21 cellular contexts compared by ENCODE assay signal in the genomic region with DNA sequence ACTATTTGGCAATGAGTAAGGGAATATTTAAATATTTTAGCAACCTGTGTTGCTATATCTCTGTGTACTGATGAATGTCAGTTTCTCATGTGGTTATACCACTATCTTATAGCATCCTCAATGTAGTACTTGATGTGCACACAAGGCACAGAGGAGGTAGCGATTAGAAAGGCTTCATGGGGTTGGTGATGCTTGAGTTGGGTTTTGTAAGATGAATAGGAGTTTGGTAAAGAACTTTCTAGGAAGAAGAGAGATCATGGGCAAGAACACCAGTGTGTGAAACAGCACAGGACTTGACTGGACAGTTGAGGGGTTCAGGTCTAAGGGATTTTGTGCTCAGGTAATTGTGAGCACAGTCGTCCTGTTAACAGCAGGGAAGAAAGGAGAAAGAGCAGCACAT.
"Had no signal": no experiment of that assay in that cellular context is flagged by ENCODE, and none has a peak within 500 bp of the region (broad histone marks: within the 10 kb centered on the region; RNA-seq: fewer than 3 reads in every experiment).

No MANE protein-coding gene starts in this region.

- H3K27me3 Mint-ChIP-seq: effector memory CD8-positive, alpha-beta T cell; memory B cell had no signal

- H2AFZ ChIP-seq: neural progenitor cell had no signal

- H3K27me3 ChIP-seq: gastrocnemius medialis, neural progenitor cell, right atrium auricular region, stomach, tibial nerve, upper lobe of left lung had no signal

- ATAC-seq: effector memory CD8-positive, alpha-beta T cell; gastrocnemius medialis; sciatic nerve; stimulated activated effector memory CD8-positive, alpha-beta T cell treated with anti-CD3 and anti-CD28 coated beads, Interleukin-12 subunit alpha, Interleukin-12 subunit beta, amount 100 ng/mL, for 72 hours had no signal

- H3K4me2 ChIP-seq: neural progenitor cell had no signal

- H3K9ac ChIP-seq: neural progenitor cell had no signal

- H3K9me3 ChIP-seq: gastrocnemius medialis, prostate gland, right atrium auricular region, stomach, tibial nerve, upper lobe of left lung had no signal

- H3K27ac ChIP-seq: neural progenitor cell, tibial nerve, upper lobe of left lung had no signal

- H3K27ac Mint-ChIP-seq: memory B cell; nephron; neural progenitor cell; stimulated activated effector memory CD8-positive, alpha-beta T cell treated with anti-CD3 and anti-CD28 coated beads, Interleukin-12 subunit alpha, Interleukin-12 subunit beta, amount 100 ng/mL, for 72 hours had no signal

- H3K4me3 ChIP-seq: gastrocnemius medialis, lung, neural progenitor cell, prostate gland, right atrium auricular region, stomach, tibial nerve, upper lobe of left lung had no signal

- H3K4me1 ChIP-seq: prostate gland had no signal

- DNase-seq: cortex of kidney; effector memory CD8-positive, alpha-beta T cell; foreskin fibroblast; gastrocnemius medialis; head of caudate nucleus; kidney; stimulated activated CD4-positive, alpha-beta T cell treated with anti-CD3 and anti-CD28 coated beads, Interleukin-2, amount 100 ng/mL, for 24 hours; stimulated activated CD4-positive, alpha-beta T cell treated with anti-CD3 and anti-CD28 coated beads, Interleukin-4, amount 100 ng/mL, for 24 hours; stimulated activated naive CD4-positive, alpha-beta T cell treated with Interleukin-2 at 50 U/mL for 16 hours; stomach; upper lobe of left lung had no signal

- H3K4me3 Mint-ChIP-seq: effector memory CD8-positive, alpha-beta T cell; memory B cell; nephron; neural progenitor cell; stimulated activated effector memory CD8-positive, alpha-beta T cell treated with anti-CD3 and anti-CD28 coated beads, Interleukin-12 subunit alpha, Interleukin-12 subunit beta, amount 100 ng/mL, for 72 hours had no signal

- FAIRE-seq: kidney, urothelium cell line had no signal

- H3K9me3 Mint-ChIP-seq: effector memory CD8-positive, alpha-beta T cell; memory B cell; nephron; neural progenitor cell; stimulated activated effector memory CD8-positive, alpha-beta T cell treated with anti-CD3 and anti-CD28 coated beads, Interleukin-12 subunit alpha, Interleukin-12 subunit beta, amount 100 ng/mL, for 72 hours had no signal

- H3K36me3 ChIP-seq: gastrocnemius medialis, neural progenitor cell, prostate gland had no signal
